ENCODE assay signal across 20 cellular contexts in genomic region chr7:142158741-142159496, GRCh38. TPM values are rescaled to one million over a fixed set of nuclear protein-coding genes. Genes with fewer than 3 reads are reported as not detected.
DNase-seq lines count a peak whose midpoint lies in the region; ATAC-seq, FAIRE-seq and TF ChIP-seq lines count a peak whose summit lies in the region.
"Had no signal": no experiment of that assay in that cellular context is flagged by ENCODE, and none has a peak within 500 bp of the region (broad histone marks: within the 10 kb centered on the region; RNA-seq: fewer than 3 reads in every experiment).

No MANE protein-coding gene starts in this region.

- intact Hi-C loops in K562 (cut with micrococcal nuclease) = no loop called here

- H4K20me1 ChIP-seq in K562 (replicated peaks; ENCODE audit: control insufficient read depth, insufficient read depth, low read length) = no peaks in the 10 kb centered on the region

- no peak overlapping the region for H3K27ac Mint-ChIP-seq in WTC11

- no peak for FAIRE-seq in K562 (lab: Jason Lieb, UNC)

- H3K4me2 ChIP-seq in K562 (ENCODE audit: insufficient read depth, low read length) = no peak overlapping the region

- 3% methylated on average over 2 of the region's 2 CpGs for WGBS in K562 (ENCODE audit: insufficient coverage, low coverage, missing lambda C conversion rate)

- DNase-seq in NCI-H1417 (lab: John Stamatoyannopoulos, UW) (peak in 2 of 3 experiments; percentile 31 to 66), NCI-H1417 treated with DMSO at 0.1 percent for 48 hours (lab: John Stamatoyannopoulos, UW) (no peak), NCI-H69 (lab: John Stamatoyannopoulos, UW) (peak; percentile 99), K562 (ENCODE audit: extremely low read depth in 1 of 4, low spot score in 3 of 4) (no peak), WTC11 (ENCODE audit: low spot score) (no peak), T-helper 9 cell (no peak), midbrain (lab: John Stamatoyannopoulos, UW) (no peak)
- DNase-seq: 8988T, C1 segment of cervical spinal cord, KBM-7, NCI-H1048, NCI-H187, SW 1271 had no signal

- H3K79me2 ChIP-seq in K562 (ENCODE audit: control insufficient read depth, insufficient read depth, low read length) = no peaks in the 10 kb centered on the region

- BruUV-seq in K562 (replicated peaks; lab: Mats Ljungman, UMichigan) = no TSS peak

- CTCF ChIA-PET in K562 (lab: Yijun Ruan, JAX; ENCODE audit: low intra/inter-chr PET ratio) = no interaction called here
- CTCF ChIA-PET in WTC11 (lab: Charles Lee) = no interaction called here

- H3K9me3 ChIP-seq in K562 (replicated peaks; ENCODE audit: control insufficient read depth, insufficient read depth, low read depth, low read length) = no peaks in the 10 kb centered on the region
- H3K9me3 ChIP-seq: SJSA1 had no signal

- TF ChIP-seq CTCF in K562 (IDR thresholded peaks at IDR 0.05 in 2 of 3, conservative IDR thresholded peaks at IDR 0.05 in 1 of 3; ENCODE audit: insufficient read depth in 2 of 3, low read depth in 1 of 3, low read length in 3 of 3) (no peak), WTC11 (IDR thresholded peaks at IDR 0.05) (no peak)

- no peaks in the 10 kb centered on the region for H3K9me3 Mint-ChIP-seq in WTC11

- TF ChIP-seq RAD21 in K562 (CRISPR knock-in tag; conservative IDR thresholded peaks at IDR 0.05 in 1 of 2, IDR thresholded peaks at IDR 0.05 in 1 of 2) = no peak

- no peak overlapping the region for H3K27ac ChIP-seq in K562 (ENCODE audit: extremely low read depth, low read depth, low read length)
- H3K27ac ChIP-seq: HL-60, RWPE1, SJSA1 had no signal

- ATAC-seq in K562 = no peak
- ATAC-seq in WTC11 = no peak
- no peak for ATAC-seq in HG02885 (IDR thresholded peaks at IDR 0.05; ENCODE audit: poor library complexity, unreplicated experiment)

- no peak overlapping the region for H3K4me3 Mint-ChIP-seq in WTC11

- no peaks in the 10 kb centered on the region for H3K36me3 ChIP-seq in K562 (ENCODE audit: control insufficient read depth, insufficient read depth, low read length)
- H3K36me3 ChIP-seq: SJSA1 had no signal

- no peaks in the 10 kb centered on the region for H3K9me1 ChIP-seq in K562 (ENCODE audit: control insufficient read depth, insufficient read depth, low read length)

- no peak overlapping the region for H3K9ac ChIP-seq in K562 (ENCODE audit: insufficient read depth in 1 of 2, low read depth in 2 of 2, low read length in 2 of 2)

- H3K4me1 ChIP-seq in K562 (replicated peaks in 1 of 2; ENCODE audit: control insufficient read depth in 2 of 2, insufficient read depth in 2 of 2, low read length in 2 of 2) = no peaks in the 10 kb centered on the region
- H3K4me1 ChIP-seq: SJSA1 had no signal

- TF ChIP-seq POLR2A in K562 (conservative IDR thresholded peaks at IDR 0.05) = no peak

- no peaks in the 10 kb centered on the region for H3K27me3 ChIP-seq in K562 (ENCODE audit: control insufficient read depth in 2 of 2, insufficient read depth in 2 of 2, low read length in 2 of 2)
- H3K27me3 ChIP-seq: SJSA1 had no signal

- H2AFZ ChIP-seq in K562 (ENCODE audit: low read depth, low read length) = no peak overlapping the region

- no peaks in the 10 kb centered on the region for H3K27me3 Mint-ChIP-seq in WTC11 (ENCODE audit: low read depth)

- POLR2A ChIA-PET in K562 (lab: Yijun Ruan, JAX) (no interaction called here), WTC11 (lab: Charles Lee) (no interaction called here)

- TF ChIP-seq EP300 in K562 (IDR thresholded peaks at IDR 0.05; ENCODE audit: low read length) = no peak

- no peaks in the 10 kb centered on the region for H3K4me1 Mint-ChIP-seq in WTC11

- no peaks in the 10 kb centered on the region for H3K36me3 Mint-ChIP-seq in WTC11

- H3K4me3 ChIP-seq in K562 = no peak overlapping the region
- H3K4me3 ChIP-seq: SJSA1 had no signal

- in situ Hi-C loops in K562 (cut with MboI) = no loop called here

TF ChIP-seq in K562, 482 proteins besides CTCF, POLR2A, EP300 and RAD21:
- 0 out of 2 replicates have a peak, but pooled peaks have one; percentile 12 for TF ChIP-seq PHF8 (IDR thresholded peaks at IDR 0.05; ENCODE audit: borderline replicate concordance, low read length)
- TF ChIP-seq JUNB (CRISPR knock-in tag; conservative IDR thresholded peaks at IDR 0.05) = no peak
TF ChIP-seq in K562: peak in this region for 1.

TF ChIP-seq in WTC11, 78 proteins besides CTCF, POLR2A, EP300 and RAD21:
- no peak for TF ChIP-seq OVOL2 (CRISPR knock-in tag; IDR thresholded peaks at IDR 0.05; ENCODE audit: borderline replicate concordance)
- no peak for TF ChIP-seq NFYB (CRISPR knock-in tag; conservative IDR thresholded peaks at IDR 0.05; ENCODE audit: low read depth)

RNA-seq across cellular contexts. Expression of gene MGAM2, which starts 47.4 kb away (rescaled TPM):
- not detected in 2 replicates for total RNA-seq in K562 (2011; cell fraction: chromatin; rRNA removed; ENCODE audit: low replicate concordance)
- not detected in 2 replicates for total RNA-seq in K562 (2011; cell fraction: nucleolus; rRNA removed)
- 0.07 TPM in 1 of 2 replicates, not detected in the other for total RNA-seq in K562 (2011; cell fraction: nucleoplasm; rRNA removed)
- total RNA-seq in K562 (2014; rRNA removed) = not detected in 2 replicates
- not detected in 2 replicates for total RNA-seq in K562 (2014; rRNA removed; fragmentation: Illumina TruSeq; extraction: Trizol)
- total RNA-seq in K562 (2015; rRNA removed; fragmentation: Illumina TruSeq; extraction: Trizol) = not detected in 2 replicates
- total RNA-seq in K562 (2021) = 0.02 TPM in 1 of 2 replicates, not detected in the other
- polyA plus RNA-seq in K562 (2011; rRNA removed) = 0.01 and 0.03 TPM in 2 replicates
- 0.01 TPM in 1 of 2 replicates, not detected in the other for polyA plus RNA-seq in K562 (2011; cell fraction: cytosol; rRNA removed)
- polyA plus RNA-seq in K562 (2011; cell fraction: nucleus; rRNA removed) = 0.03 and 0.11 TPM in 2 replicates
- not detected in 2 replicates for polyA plus RNA-seq in K562 (2012)
- polyA plus RNA-seq in K562 (2014; fragmentation: Illumina TruSeq; extraction: Trizol) = not detected in 2 replicates
- not detected for polyA plus RNA-seq in K562 (2014; fragmentation: Nextera tagmentation; extraction: Ambion mirVana)
- polyA plus RNA-seq in K562 (2014; rRNA removed) = not detected in 2 replicates
- polyA minus RNA-seq in K562 (2011; rRNA and poly(A)+ RNA removed) = not detected in 2 replicates
- polyA minus RNA-seq in K562 (2011; cell fraction: cytosol; rRNA and poly(A)+ RNA removed) = not detected in 2 replicates
- polyA minus RNA-seq in K562 (2011; cell fraction: nucleus; rRNA and poly(A)+ RNA removed) = 0.11 TPM in 1 of 2 replicates, not detected in the other
- total RNA-seq in WTC11 (2021) = 0.09 TPM in 1 of 3 replicates, not detected in the others
- total RNA-seq: H4, M059J, OCI-LY7, SJSA1 had no signal

Comparison
In these comparisons a context has a peak if more than half of its experiments do, and no peak if none do; other contexts are left out.
1. DNase-seq: peak in NCI-H1417 (2 of 3) and NCI-H69 (single experiment); none in NCI-H1417 treated with DMSO at 0.1 percent for 48 hours (single experiment), K562 (0 of 4), WTC11 (single experiment), T-helper 9 cell (single experiment) and midbrain (single experiment).